Comparison of ENCODE assay signal across 1 cellular context in the genomic region with DNA sequence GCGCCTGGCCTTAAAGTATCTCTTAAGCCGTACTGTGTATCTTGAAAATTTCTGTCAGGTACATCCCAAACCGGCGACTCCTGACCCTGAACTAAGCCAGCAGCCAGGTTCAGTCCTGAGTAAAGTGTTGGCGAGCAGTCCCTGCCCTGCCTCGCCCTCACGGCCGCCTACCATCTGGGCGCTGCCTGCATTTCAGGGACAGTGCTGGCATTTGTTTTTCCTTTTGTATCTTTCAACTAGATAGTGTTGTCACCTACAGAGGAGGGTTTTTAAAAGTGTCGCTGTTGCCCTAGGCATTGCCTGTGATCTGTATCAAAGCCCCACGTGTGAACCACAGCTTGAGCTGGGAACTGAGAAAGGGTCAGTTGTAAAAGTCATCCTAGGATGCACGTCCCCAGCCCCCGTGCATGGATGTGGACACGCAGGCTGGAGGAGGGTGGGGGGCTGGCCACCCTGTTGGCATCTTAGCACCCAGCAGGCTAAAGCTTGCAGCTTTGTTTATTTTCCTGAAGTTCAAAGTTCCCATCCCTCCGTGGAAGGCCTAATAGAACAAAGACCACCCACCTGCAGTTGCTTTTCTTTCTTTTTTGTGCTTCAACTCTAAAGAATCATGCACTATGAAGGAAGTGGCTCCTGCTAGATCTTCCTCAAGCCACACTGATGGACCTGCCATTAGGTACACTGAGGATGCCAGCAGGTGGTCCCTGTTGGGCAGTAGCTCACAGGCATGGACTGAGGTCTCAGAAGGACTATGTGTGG.
A peak's percentile ranks its signal among the peaks of the same experiment; 100 is the strongest.
TF ChIP-seq lines count a peak whose summit lies in the region.

No MANE protein-coding gene starts in this region.

TF ChIP-seq in HepG2, 621 proteins besides CTCF, POLR2A, EP300 and RAD21 (continued from another document and continues in another):
- TF ChIP-seq ZHX2 (IDR thresholded peaks at IDR 0.05; ENCODE audit: low read depth) (peak; percentile 62; the same call in 1 of the 2 replicates), ZHX2 (CRISPR knock-in tag; IDR thresholded peaks at IDR 0.05; ENCODE audit: borderline replicate concordance) (no peak; the same call in 1 of the 2 replicates), ARNT2 (CRISPR knock-in tag; IDR thresholded peaks at IDR 0.05; ENCODE audit: low read depth) (0 out of 2 replicates have a peak, but pooled peaks have one; percentile 36), MATR3 (CRISPR knock-in tag; IDR thresholded peaks at IDR 0.05) (no peak), TBL1XR1 (IDR thresholded peaks at IDR 0.05; ENCODE audit: borderline replicate concordance, low read length, partially characterized antibody) (no peak), HNF4A (CRISPR knock-in tag; IDR thresholded peaks at IDR 0.05) (peak; percentile 76), PAX8 (CRISPR knock-in tag; IDR thresholded peaks at IDR 0.05; ENCODE audit: borderline replicate concordance) (no peak), AGO2 (optimal IDR thresholded peaks at IDR 0.05; ENCODE audit: low read depth, low read length) (no peak), ZNF12 (CRISPR knock-in tag; IDR thresholded peaks at IDR 0.05) (no peak), FOSL2 (CRISPR knock-in tag; IDR thresholded peaks at IDR 0.05) (no peak), CHD4 (IDR thresholded peaks at IDR 0.05; ENCODE audit: borderline replicate concordance, low read length) (no peak), TRIM24 (CRISPR knock-in tag; IDR thresholded peaks at IDR 0.05) (no peak), ZNF607 (CRISPR knock-in tag; IDR thresholded peaks at IDR 0.05; ENCODE audit: borderline replicate concordance) (peak; percentile 92), GATA4 (IDR thresholded peaks at IDR 0.05; ENCODE audit: borderline replicate concordance, low read depth) (peak; percentile 45; the same call in 1 of the 2 replicates), NR2C2 (CRISPR knock-in tag; IDR thresholded peaks at IDR 0.05; ENCODE audit: borderline replicate concordance) (no peak), ARHGAP35 (CRISPR knock-in tag; IDR thresholded peaks at IDR 0.05; ENCODE audit: borderline replicate concordance) (no peak), ZNF430 (CRISPR knock-in tag; IDR thresholded peaks at IDR 0.05) (no peak), ZBTB20 (CRISPR knock-in tag; IDR thresholded peaks at IDR 0.05; ENCODE audit: borderline replicate concordance, low read depth) (peak; percentile 70; the same call in 1 of the 2 replicates), HMGXB3 (CRISPR knock-in tag; IDR thresholded peaks at IDR 0.05; ENCODE audit: borderline replicate concordance) (no peak), CREB3 (CRISPR knock-in tag; IDR thresholded peaks at IDR 0.05) (no peak), MXD4 (CRISPR knock-in tag; IDR thresholded peaks at IDR 0.05) (no peak), PHB2 (IDR thresholded peaks at IDR 0.05; ENCODE audit: partially characterized antibody) (no peak), ZNF644 (CRISPR knock-in tag; IDR thresholded peaks at IDR 0.05; ENCODE audit: low read depth) (no peak), ZNF713 (CRISPR knock-in tag; IDR thresholded peaks at IDR 0.05) (no peak), ZFP36L1 (CRISPR knock-in tag; IDR thresholded peaks at IDR 0.05) (no peak), ELF4 (CRISPR knock-in tag; IDR thresholded peaks at IDR 0.05; ENCODE audit: borderline replicate concordance) (no peak), DR1 (CRISPR knock-in tag; IDR thresholded peaks at IDR 0.05) (no peak), ZBTB38 (CRISPR knock-in tag; IDR thresholded peaks at IDR 0.05) (peak; percentile 99), ZFP41 (CRISPR knock-in tag; IDR thresholded peaks at IDR 0.05; ENCODE audit: borderline replicate concordance) (no peak), CEBPG (CRISPR knock-in tag; IDR thresholded peaks at IDR 0.05) (no peak), IRF2 (CRISPR knock-in tag; IDR thresholded peaks at IDR 0.05) (no peak; the same call in 1 of the 2 replicates), ZNF30 (CRISPR knock-in tag; IDR thresholded peaks at IDR 0.05) (no peak), FOXJ3 (CRISPR knock-in tag; IDR thresholded peaks at IDR 0.05; ENCODE audit: borderline replicate concordance) (peak; percentile 79; the same call in 1 of the 2 replicates)
- TF ChIP-seq, protein P1, sequence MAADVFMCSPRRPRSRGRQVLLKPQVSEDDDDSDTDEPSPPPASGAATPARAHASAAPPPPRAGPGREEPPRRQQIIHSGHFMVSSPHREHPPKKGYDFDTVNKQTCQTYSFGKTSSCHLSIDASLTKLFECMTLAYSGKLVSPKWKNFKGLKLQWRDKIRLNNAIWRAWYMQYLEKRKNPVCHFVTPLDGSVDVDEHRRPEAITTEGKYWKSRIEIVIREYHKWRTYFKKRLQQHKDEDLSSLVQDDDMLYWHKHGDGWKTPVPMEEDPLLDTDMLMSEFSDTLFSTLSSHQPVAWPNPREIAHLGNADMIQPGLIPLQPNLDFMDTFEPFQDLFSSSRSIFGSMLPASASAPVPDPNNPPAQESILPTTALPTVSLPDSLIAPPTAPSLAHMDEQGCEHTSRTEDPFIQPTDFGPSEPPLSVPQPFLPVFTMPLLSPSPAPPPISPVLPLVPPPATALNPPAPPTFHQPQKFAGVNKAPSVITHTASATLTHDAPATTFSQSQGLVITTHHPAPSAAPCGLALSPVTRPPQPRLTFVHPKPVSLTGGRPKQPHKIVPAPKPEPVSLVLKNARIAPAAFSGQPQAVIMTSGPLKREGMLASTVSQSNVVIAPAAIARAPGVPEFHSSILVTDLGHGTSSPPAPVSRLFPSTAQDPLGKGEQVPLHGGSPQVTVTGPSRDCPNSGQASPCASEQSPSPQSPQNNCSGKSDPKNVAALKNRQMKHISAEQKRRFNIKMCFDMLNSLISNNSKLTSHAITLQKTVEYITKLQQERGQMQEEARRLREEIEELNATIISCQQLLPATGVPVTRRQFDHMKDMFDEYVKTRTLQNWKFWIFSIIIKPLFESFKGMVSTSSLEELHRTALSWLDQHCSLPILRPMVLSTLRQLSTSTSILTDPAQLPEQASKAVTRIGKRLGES (CRISPR knock-in tag; IDR thresholded peaks at IDR 0.05; ENCODE audit: borderline replicate concordance) = no peak
- TF ChIP-seq, protein P2, sequence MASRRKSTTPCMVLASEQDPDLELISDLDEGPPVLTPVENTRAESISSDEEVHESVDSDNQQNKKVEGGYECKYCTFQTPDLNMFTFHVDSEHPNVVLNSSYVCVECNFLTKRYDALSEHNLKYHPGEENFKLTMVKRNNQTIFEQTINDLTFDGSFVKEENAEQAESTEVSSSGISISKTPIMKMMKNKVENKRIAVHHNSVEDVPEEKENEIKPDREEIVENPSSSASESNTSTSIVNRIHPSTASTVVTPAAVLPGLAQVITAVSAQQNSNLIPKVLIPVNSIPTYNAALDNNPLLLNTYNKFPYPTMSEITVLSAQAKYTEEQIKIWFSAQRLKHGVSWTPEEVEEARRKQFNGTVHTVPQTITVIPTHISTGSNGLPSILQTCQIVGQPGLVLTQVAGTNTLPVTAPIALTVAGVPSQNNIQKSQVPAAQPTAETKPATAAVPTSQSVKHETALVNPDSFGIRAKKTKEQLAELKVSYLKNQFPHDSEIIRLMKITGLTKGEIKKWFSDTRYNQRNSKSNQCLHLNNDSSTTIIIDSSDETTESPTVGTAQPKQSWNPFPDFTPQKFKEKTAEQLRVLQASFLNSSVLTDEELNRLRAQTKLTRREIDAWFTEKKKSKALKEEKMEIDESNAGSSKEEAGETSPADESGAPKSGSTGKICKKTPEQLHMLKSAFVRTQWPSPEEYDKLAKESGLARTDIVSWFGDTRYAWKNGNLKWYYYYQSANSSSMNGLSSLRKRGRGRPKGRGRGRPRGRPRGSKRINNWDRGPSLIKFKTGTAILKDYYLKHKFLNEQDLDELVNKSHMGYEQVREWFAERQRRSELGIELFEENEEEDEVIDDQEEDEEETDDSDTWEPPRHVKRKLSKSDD (CRISPR knock-in tag; IDR thresholded peaks at IDR 0.05; ENCODE audit: low read depth) = no peak
- TF ChIP-seq, protein P3, sequence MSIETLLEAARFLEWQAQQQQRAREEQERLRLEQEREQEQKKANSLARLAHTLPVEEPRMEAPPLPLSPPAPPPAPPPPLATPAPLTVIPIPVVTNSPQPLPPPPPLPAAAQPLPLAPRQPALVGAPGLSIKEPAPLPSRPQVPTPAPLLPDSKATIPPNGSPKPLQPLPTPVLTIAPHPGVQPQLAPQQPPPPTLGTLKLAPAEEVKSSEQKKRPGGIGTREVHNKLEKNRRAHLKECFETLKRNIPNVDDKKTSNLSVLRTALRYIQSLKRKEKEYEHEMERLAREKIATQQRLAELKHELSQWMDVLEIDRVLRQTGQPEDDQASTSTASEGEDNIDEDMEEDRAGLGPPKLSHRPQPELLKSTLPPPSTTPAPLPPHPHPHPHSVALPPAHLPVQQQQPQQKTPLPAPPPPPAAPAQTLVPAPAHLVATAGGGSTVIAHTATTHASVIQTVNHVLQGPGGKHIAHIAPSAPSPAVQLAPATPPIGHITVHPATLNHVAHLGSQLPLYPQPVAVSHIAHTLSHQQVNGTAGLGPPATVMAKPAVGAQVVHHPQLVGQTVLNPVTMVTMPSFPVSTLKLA (IDR thresholded peaks at IDR 0.05) = no peak
